In the genomic region with DNA sequence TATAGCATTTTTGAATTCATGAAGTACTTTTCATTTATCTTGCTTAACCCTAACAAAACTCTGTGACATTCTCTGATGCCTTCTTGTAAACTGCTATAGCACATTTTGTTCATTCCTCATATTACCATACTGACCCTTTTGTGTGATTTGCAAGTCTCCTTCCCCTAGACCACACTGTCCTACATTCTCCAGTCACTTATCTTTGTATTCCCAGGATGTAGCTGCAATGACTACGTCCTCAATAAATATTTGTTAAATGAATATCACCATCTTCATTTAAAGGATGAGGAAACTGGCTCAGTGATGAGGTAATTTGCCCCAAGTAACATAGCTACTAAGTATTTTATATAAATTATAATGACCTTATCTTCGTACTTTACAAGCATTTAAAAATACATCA, we compare ENCODE assay signal across 18 cellular contexts.
"Had no signal": no experiment of that assay in that cellular context is flagged by ENCODE, and none has a peak within 500 bp of the region (broad histone marks: within the 10 kb centered on the region; RNA-seq: fewer than 3 reads in every experiment).

No MANE protein-coding gene starts in this region.

- H3K27ac Mint-ChIP-seq: activated CD4-positive, alpha-beta T cell treated with anti-CD3 and anti-CD28 coated beads, Interleukin-2, amount 10 ng/mL, durations not matched to agents 24 days and 14 days; naive thymus-derived CD4-positive, alpha-beta T cell; progenitor cell of endocrine pancreas; T-helper 1 cell treated with Interleukin-12 subunit alpha and Interleukin-12 subunit beta and Interleukin-4 antibody, amounts not matched to agents 30 μg/mL and 1 μg/mL, for 36 hours had no signal

- H3K27me3 ChIP-seq: esophagus muscularis mucosa, neutrophil had no signal

- H3K9me3 Mint-ChIP-seq: activated CD4-positive, alpha-beta T cell treated with anti-CD3 and anti-CD28 coated beads, Interleukin-2, amount 10 ng/mL, durations not matched to agents 24 days and 14 days; naive thymus-derived CD4-positive, alpha-beta T cell; T-helper 1 cell treated with Interleukin-12 subunit alpha and Interleukin-12 subunit beta and Interleukin-4 antibody, amounts not matched to agents 30 μg/mL and 1 μg/mL, for 36 hours had no signal

- H3K4me3 ChIP-seq: esophagus muscularis mucosa, left lung had no signal

- ATAC-seq: activated CD8-positive, alpha-beta T cell treated with anti-CD3 and anti-CD28 coated beads, Interleukin-2, amount 10 ng/mL, durations not matched to agents 7 days and 5 days; left lung; naive thymus-derived CD4-positive, alpha-beta T cell; right cardiac atrium had no signal

- H3K9me3 ChIP-seq: esophagus muscularis mucosa, left lung, neutrophil had no signal

- H3K27ac ChIP-seq: esophagus muscularis mucosa, left lung, neutrophil had no signal

- H3K4me3 Mint-ChIP-seq: activated CD4-positive, alpha-beta T cell treated with anti-CD3 and anti-CD28 coated beads, Interleukin-2, amount 10 ng/mL, durations not matched to agents 24 days and 14 days; activated CD8-positive, alpha-beta T cell treated with anti-CD3 and anti-CD28 coated beads, Interleukin-2, amount 10 ng/mL, durations not matched to agents 7 days and 5 days; naive thymus-derived CD4-positive, alpha-beta T cell; T-helper 1 cell treated with Interleukin-12 subunit alpha and Interleukin-12 subunit beta and Interleukin-4 antibody, amounts not matched to agents 30 μg/mL and 1 μg/mL, for 36 hours had no signal

- FAIRE-seq: endometrium had no signal

- DNase-seq: activated CD4-positive, alpha-beta T cell treated with anti-CD3 and anti-CD28 coated beads, Interleukin-2, amount 10 ng/mL, durations not matched to agents 24 days and 14 days; activated CD4-positive, CD25-positive, alpha-beta regulatory T cell; activated CD8-positive, alpha-beta memory T cell treated with anti-CD3 and anti-CD28 coated beads, Interleukin-2, amount 50 U/mL, for 4 hours; activated CD8-positive, alpha-beta T cell treated with anti-CD3 and anti-CD28 coated beads, Interleukin-2, amount 10 ng/mL, durations not matched to agents 7 days and 5 days; activated naive CD4-positive, alpha-beta T cell; foreskin fibroblast; hippocampal formation; kidney; left lung; mammary epithelial cell; naive thymus-derived CD4-positive, alpha-beta T cell; right cardiac atrium; stimulated activated CD4-positive, alpha-beta T cell treated with anti-CD3 and anti-CD28 coated beads, Interleukin-1b, Interleukin-23, amount 100 ng/mL, for 48 hours had no signal

- H3K27me3 Mint-ChIP-seq: activated CD4-positive, alpha-beta T cell treated with anti-CD3 and anti-CD28 coated beads, Interleukin-2, amount 10 ng/mL, durations not matched to agents 24 days and 14 days; naive thymus-derived CD4-positive, alpha-beta T cell; progenitor cell of endocrine pancreas had no signal
